18 cellular contexts compared by ENCODE assay signal in the genomic region with DNA sequence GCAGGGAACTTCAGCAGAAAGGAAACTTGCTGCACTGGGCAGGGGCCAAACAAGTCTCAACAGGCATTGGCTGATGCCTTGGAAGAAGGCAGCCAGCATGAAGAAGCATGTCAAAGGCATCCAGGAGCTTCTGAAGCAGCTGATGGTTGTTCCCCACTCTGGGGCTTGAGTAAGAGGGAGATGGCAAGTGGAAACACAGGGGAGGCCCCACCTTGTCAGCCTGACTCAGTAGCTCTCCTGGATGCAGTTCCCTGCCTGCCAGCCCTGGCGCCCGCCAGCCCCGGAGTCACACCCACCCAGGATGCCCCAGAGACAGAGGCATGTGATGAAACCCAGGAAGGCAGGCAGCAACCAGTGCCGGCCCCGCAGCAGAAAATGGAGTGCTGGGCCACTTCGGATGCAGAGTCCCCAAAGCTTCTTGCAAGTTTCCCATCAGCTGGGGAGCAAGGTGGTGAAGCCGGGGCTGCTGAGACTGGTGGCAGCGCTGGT.
"Had no signal": no experiment of that assay in that cellular context is flagged by ENCODE, and none has a peak within 500 bp of the region (broad histone marks: within the 10 kb centered on the region; RNA-seq: fewer than 3 reads in every experiment).

No MANE protein-coding gene starts in this region.

- H3K9me3 ChIP-seq: body of pancreas, lower lobe of right lung had no signal

- H3K27me3 ChIP-seq: body of pancreas had no signal

- DNase-seq: activated CD4-positive, alpha-beta T cell treated with anti-CD3 and anti-CD28 coated beads, Interleukin-2, amount 10 ng/mL, durations not matched to agents 24 days and 14 days; activated CD8-positive, alpha-beta memory T cell treated with anti-CD3 and anti-CD28 coated beads, Interleukin-2, amount 50 U/mL, for 4 hours; activated CD8-positive, alpha-beta T cell treated with anti-CD3 and anti-CD28 coated beads, Interleukin-2, amount 10 ng/mL, durations not matched to agents 7 days and 5 days; activated naive CD4-positive, alpha-beta T cell treated with anti-CD3 and anti-CD28 coated beads for 36 hours; activated T-cell treated with anti-CD3 and anti-CD28 coated beads, Interleukin-2, amount 50 U/mL, for 4 hours; body of pancreas; central memory CD4-positive, alpha-beta T cell; erythroblast; lower lobe of right lung; natural killer cell; retina; stimulated activated CD4-positive, alpha-beta T cell treated with anti-CD3 and anti-CD28 coated beads, Interleukin-12 subunit alpha, Interleukin-12 subunit beta, amount 100 ng/mL, for 4 hours; stimulated activated CD4-positive, alpha-beta T cell treated with anti-CD3 and anti-CD28 coated beads, Interleukin-2, amount 100 ng/mL, for 24 hours; T-cell; T1000; trophoblast cell had no signal

- FAIRE-seq: colon had no signal

- H3K4me1 ChIP-seq: body of pancreas, lower lobe of right lung had no signal

- ATAC-seq: activated CD8-positive, alpha-beta T cell treated with anti-CD3 and anti-CD28 coated beads, Interleukin-2, amount 10 ng/mL, durations not matched to agents 7 days and 5 days; activated T-cell treated with anti-CD3 and anti-CD28 coated beads, Interleukin-2, amount 50 U/mL, for 4 hours; body of pancreas; lower lobe of right lung; natural killer cell; SK-N-SH treated with all-trans-retinoic acid at 6 μM for 48 hours; T-cell had no signal

- H3K4me3 ChIP-seq: body of pancreas, lower lobe of right lung had no signal

- H3K27ac ChIP-seq: body of pancreas, lower lobe of right lung had no signal
